10 cellular contexts compared by ENCODE assay signal in genomic region chr1:234915923-234916675, GRCh38.
DNase-seq lines count a peak whose midpoint lies in the region; ATAC-seq, FAIRE-seq and TF ChIP-seq lines count a peak whose summit lies in the region.
"Had no signal": no experiment of that assay in that cellular context is flagged by ENCODE, and none has a peak within 500 bp of the region (broad histone marks: within the 10 kb centered on the region; RNA-seq: fewer than 3 reads in every experiment).

No MANE protein-coding gene starts in this region.

- TF ChIP-seq POLR2A in endothelial cell of umbilical vein (IDR thresholded peaks at IDR 0.05; ENCODE audit: low read depth, low read length) = no peak

- no peaks in the 10 kb centered on the region for H3K27me3 ChIP-seq in endothelial cell of umbilical vein (ENCODE audit: control insufficient read depth in 2 of 2, insufficient read depth in 2 of 2, low read length in 2 of 2)
- no peaks in the 10 kb centered on the region for H3K27me3 ChIP-seq in naive thymus-derived CD4-positive, alpha-beta T cell (ENCODE audit: control insufficient read depth in 2 of 2, insufficient read depth in 2 of 2, low read length in 2 of 2)

- H3K4me2 ChIP-seq in endothelial cell of umbilical vein (ENCODE audit: insufficient read depth, low read length) = no peak overlapping the region

- H3K27me3 Mint-ChIP-seq in osteocyte (ENCODE audit: unreplicated experiment) = no peaks in the 10 kb centered on the region
- H3K27me3 Mint-ChIP-seq in naive thymus-derived CD4-positive, alpha-beta T cell = no peaks in the 10 kb centered on the region

- no TSS peak for BruUV-seq in endothelial cell of umbilical vein (replicated peaks; lab: Mats Ljungman, UMichigan)

- no peaks in the 10 kb centered on the region for H3K9me3 ChIP-seq in endothelial cell of umbilical vein (replicated peaks; ENCODE audit: control insufficient read depth, insufficient read depth, low read length)
- H3K9me3 ChIP-seq in naive thymus-derived CD4-positive, alpha-beta T cell (ENCODE audit: control insufficient read depth in 2 of 3, low read length in 3 of 3) = no peaks in the 10 kb centered on the region

- H3K4me3 ChIP-seq in endothelial cell of umbilical vein (replicated peaks in 1 of 3; ENCODE audit: insufficient read depth in 1 of 3, low read depth in 1 of 3, low read length in 3 of 3) = no peak overlapping the region
- no peak overlapping the region for H3K4me3 ChIP-seq in naive thymus-derived CD4-positive, alpha-beta T cell (ENCODE audit: low read length)

- peak; percentile 8 for FAIRE-seq in endothelial cell of umbilical vein (lab: Jason Lieb, UNC)

- H4K20me1 ChIP-seq in endothelial cell of umbilical vein (replicated peaks; ENCODE audit: control insufficient read depth, extremely low read depth, insufficient read depth, low read length) = no peaks in the 10 kb centered on the region

- H3K9me3 Mint-ChIP-seq in osteocyte (ENCODE audit: unreplicated experiment) = no peaks in the 10 kb centered on the region
- peaks cover 0 to 6% (median 0%) of the 10 kb centered on the region in 11 donors for H3K9me3 Mint-ChIP-seq in naive thymus-derived CD4-positive, alpha-beta T cell
- H3K9me3 Mint-ChIP-seq: neural crest cell had no signal

- dilution Hi-C loops in endothelial cell of umbilical vein (cut with MboI; ENCODE audit: extremely low pct_ligation_motif_present, low sequenced_read_pairs) = no loop called here

- no peak for TF ChIP-seq CTCF in endothelial cell of umbilical vein (IDR thresholded peaks at IDR 0.05; ENCODE audit: extremely low read depth in 1 of 2, insufficient read depth in 1 of 2, low read depth in 1 of 2, low read length in 2 of 2)
- TF ChIP-seq CTCF in osteocyte (IDR thresholded peaks at IDR 0.05) = no peak

- no peaks in the 10 kb centered on the region for H3K36me3 ChIP-seq in endothelial cell of umbilical vein (ENCODE audit: control insufficient read depth in 2 of 2, extremely low read depth in 1 of 2, insufficient read depth in 2 of 2, low read length in 2 of 2)
- no peaks in the 10 kb centered on the region for H3K36me3 ChIP-seq in naive thymus-derived CD4-positive, alpha-beta T cell (ENCODE audit: control insufficient read depth in 2 of 3, insufficient read depth in 3 of 3, low read length in 3 of 3)

- no peak overlapping the region for H3K4me3 Mint-ChIP-seq in osteocyte (ENCODE audit: unreplicated experiment)
- H3K4me3 Mint-ChIP-seq in naive thymus-derived CD4-positive, alpha-beta T cell = no peak overlapping the region
- H3K4me3 Mint-ChIP-seq: neural crest cell had no signal

- peak overlapping the region; percentile 43 for H3K27ac Mint-ChIP-seq in osteocyte (ENCODE audit: unreplicated experiment)
- H3K27ac Mint-ChIP-seq in naive thymus-derived CD4-positive, alpha-beta T cell = peak overlapping the region in 1 of 9 donors; percentile 3

- no peaks in the 10 kb centered on the region for H3K79me2 ChIP-seq in endothelial cell of umbilical vein (ENCODE audit: control insufficient read depth, insufficient read depth, low read length)

- POLR2A ChIA-PET in endothelial cell of umbilical vein (lab: Charles Lee) = no interaction called here
- POLR2A ChIA-PET in naive thymus-derived CD4-positive, alpha-beta T cell (lab: Charles Lee) = no interaction called here

- intact Hi-C loops in endothelial cell of umbilical vein (cut with micrococcal nuclease) = no loop called here
- intact Hi-C loops in naive thymus-derived CD4-positive, alpha-beta T cell (cut with micrococcal nuclease) = no loop called here

- no peaks in the 10 kb centered on the region for H3K36me3 Mint-ChIP-seq in osteocyte (ENCODE audit: unreplicated experiment)
- H3K36me3 Mint-ChIP-seq in naive thymus-derived CD4-positive, alpha-beta T cell = peaks cover 0 to 2% (median 0%) of the 10 kb centered on the region in 5 donors

- no peak overlapping the region for H2AFZ ChIP-seq in endothelial cell of umbilical vein (ENCODE audit: low read depth, low read length)

- H3K9me1 ChIP-seq in endothelial cell of umbilical vein (replicated peaks; ENCODE audit: control insufficient read depth, extremely low read depth, insufficient read depth, low read length) = no peaks in the 10 kb centered on the region

- no peak overlapping the region for H3K9ac ChIP-seq in endothelial cell of umbilical vein (replicated peaks; ENCODE audit: extremely low read depth, insufficient read depth, low read length)

- DNase-seq in COLO668 (lab: John Stamatoyannopoulos, UW; ENCODE audit: unreplicated experiment) (peak; percentile 39), NCI-H1694 treated with DMSO at 0.1 percent for 48 hours (lab: John Stamatoyannopoulos, UW) (peak; percentile 57), endothelial cell of umbilical vein (ENCODE audit: low read depth, low spot score) (peak; percentile 36), osteocyte (ENCODE audit: extremely low spot score, unreplicated experiment) (no peak), inferior parietal cortex (ENCODE audit: extremely low spot score) (no peak), NCI-H524 treated with DMSO at 0.1 percent for 48 hours (lab: John Stamatoyannopoulos, UW) (no peak)
- no peak for DNase-seq in naive thymus-derived CD4-positive, alpha-beta T cell
- DNase-seq: NCI-H2227 treated with DMSO at 0.1 percent for 48 hours had no signal

- H3K27ac ChIP-seq in endothelial cell of umbilical vein (ENCODE audit: insufficient read depth, low read depth, low read length) = no peak overlapping the region
- H3K27ac ChIP-seq in naive thymus-derived CD4-positive, alpha-beta T cell (ENCODE audit: low read depth, low read length) = no peak overlapping the region

- H3K4me1 ChIP-seq in endothelial cell of umbilical vein (ENCODE audit: control insufficient read depth, extremely low read depth, insufficient read depth, low read length) = peaks cover 39% of the 10 kb centered on the region
- H3K4me1 ChIP-seq in naive thymus-derived CD4-positive, alpha-beta T cell (ENCODE audit: control insufficient read depth in 2 of 2, insufficient read depth in 2 of 2, low read length in 2 of 2) = peaks cover 10 to 18% of the 10 kb centered on the region in 2 donors

- ATAC-seq in naive thymus-derived CD4-positive, alpha-beta T cell = no peak
- no peak for ATAC-seq in HG02938 (IDR thresholded peaks at IDR 0.05; ENCODE audit: unreplicated experiment)

- CTCF ChIA-PET in endothelial cell of umbilical vein (lab: Charles Lee) = no interaction called here
- CTCF ChIA-PET in naive thymus-derived CD4-positive, alpha-beta T cell (lab: Charles Lee) = no interaction called here

- H3K4me1 Mint-ChIP-seq in osteocyte (ENCODE audit: unreplicated experiment) = peaks cover 59% of the 10 kb centered on the region
- peaks cover 23 to 30% (median 28%) of the 10 kb centered on the region in 7 donors for H3K4me1 Mint-ChIP-seq in naive thymus-derived CD4-positive, alpha-beta T cell

TF ChIP-seq in endothelial cell of umbilical vein, 7 proteins besides CTCF, POLR2A, EP300 and RAD21:
- TF ChIP-seq MYC (IDR thresholded peaks at IDR 0.05; ENCODE audit: low read depth, low read length) (no peak), GATA2 (IDR thresholded peaks at IDR 0.05; ENCODE audit: insufficient read depth, insufficient read length, low read depth, low read length) (no peak)

Comparison
In these comparisons a context has a peak if more than half of its experiments do, and no peak if none do; other contexts are left out.
1. DNase-seq: peak in COLO668 (single experiment), NCI-H1694 treated with DMSO at 0.1 percent for 48 hours (single experiment) and endothelial cell of umbilical vein (single experiment); none in osteocyte (single experiment), naive thymus-derived CD4-positive, alpha-beta T cell (0 of 9), inferior parietal cortex (single experiment) and NCI-H524 treated with DMSO at 0.1 percent for 48 hours (single experiment).